Comparison of ENCODE assay signal across 1 cellular context in the genomic region with DNA sequence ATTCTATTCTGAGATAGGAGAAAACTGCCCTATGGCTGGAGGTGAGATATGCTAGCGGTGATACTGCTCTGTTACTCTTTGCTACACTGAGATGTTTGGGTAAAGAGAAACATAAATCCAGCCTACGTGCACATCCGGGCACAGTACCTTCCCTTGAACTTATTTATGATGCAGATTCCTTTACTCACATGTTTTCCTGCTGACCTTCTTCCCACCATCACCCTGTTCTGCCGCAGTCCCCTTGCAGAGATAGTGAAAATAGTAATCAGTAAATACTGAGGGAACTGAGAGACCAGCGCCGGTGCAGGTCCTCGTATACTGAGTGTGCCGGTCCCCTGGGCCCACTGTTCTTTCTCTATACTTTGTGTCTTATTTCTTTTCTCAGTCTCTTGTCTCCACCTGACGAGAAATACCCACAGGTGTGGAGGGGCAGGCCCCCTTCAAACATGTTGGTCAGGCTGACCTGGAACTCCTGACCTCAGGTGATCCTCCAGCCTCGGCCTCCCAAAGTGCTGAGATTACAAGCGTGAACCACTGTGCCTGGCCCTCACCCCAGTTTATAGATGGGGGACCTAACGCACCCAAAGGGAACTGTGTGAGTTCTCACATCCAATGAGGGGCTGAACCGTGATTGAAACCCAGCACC.
TF ChIP-seq lines count a peak whose summit lies in the region.

No MANE protein-coding gene starts in this region.

TF ChIP-seq in HepG2, 621 proteins besides CTCF, POLR2A, EP300 and RAD21:
- TF ChIP-seq, protein P1, sequence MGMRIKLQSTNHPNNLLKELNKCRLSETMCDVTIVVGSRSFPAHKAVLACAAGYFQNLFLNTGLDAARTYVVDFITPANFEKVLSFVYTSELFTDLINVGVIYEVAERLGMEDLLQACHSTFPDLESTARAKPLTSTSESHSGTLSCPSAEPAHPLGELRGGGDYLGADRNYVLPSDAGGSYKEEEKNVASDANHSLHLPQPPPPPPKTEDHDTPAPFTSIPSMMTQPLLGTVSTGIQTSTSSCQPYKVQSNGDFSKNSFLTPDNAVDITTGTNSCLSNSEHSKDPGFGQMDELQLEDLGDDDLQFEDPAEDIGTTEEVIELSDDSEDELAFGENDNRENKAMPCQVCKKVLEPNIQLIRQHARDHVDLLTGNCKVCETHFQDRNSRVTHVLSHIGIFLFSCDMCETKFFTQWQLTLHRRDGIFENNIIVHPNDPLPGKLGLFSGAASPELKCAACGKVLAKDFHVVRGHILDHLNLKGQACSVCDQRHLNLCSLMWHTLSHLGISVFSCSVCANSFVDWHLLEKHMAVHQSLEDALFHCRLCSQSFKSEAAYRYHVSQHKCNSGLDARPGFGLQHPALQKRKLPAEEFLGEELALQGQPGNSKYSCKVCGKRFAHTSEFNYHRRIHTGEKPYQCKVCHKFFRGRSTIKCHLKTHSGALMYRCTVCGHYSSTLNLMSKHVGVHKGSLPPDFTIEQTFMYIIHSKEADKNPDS (CRISPR knock-in tag; IDR thresholded peaks at IDR 0.05) = peak; percentile 55; the same call in 1 of the 2 replicates
- TF ChIP-seq ETV5 (CRISPR knock-in tag; IDR thresholded peaks at IDR 0.05; ENCODE audit: borderline replicate concordance) = peak; percentile 65; the same call in 1 of the 2 replicates
- peak; percentile 66 for TF ChIP-seq SAP130 (CRISPR knock-in tag; IDR thresholded peaks at IDR 0.05; ENCODE audit: low read depth)
- peak; percentile 87 for TF ChIP-seq ZNF274 (CRISPR knock-in tag; IDR thresholded peaks at IDR 0.05)
- TF ChIP-seq, protein P2, sequence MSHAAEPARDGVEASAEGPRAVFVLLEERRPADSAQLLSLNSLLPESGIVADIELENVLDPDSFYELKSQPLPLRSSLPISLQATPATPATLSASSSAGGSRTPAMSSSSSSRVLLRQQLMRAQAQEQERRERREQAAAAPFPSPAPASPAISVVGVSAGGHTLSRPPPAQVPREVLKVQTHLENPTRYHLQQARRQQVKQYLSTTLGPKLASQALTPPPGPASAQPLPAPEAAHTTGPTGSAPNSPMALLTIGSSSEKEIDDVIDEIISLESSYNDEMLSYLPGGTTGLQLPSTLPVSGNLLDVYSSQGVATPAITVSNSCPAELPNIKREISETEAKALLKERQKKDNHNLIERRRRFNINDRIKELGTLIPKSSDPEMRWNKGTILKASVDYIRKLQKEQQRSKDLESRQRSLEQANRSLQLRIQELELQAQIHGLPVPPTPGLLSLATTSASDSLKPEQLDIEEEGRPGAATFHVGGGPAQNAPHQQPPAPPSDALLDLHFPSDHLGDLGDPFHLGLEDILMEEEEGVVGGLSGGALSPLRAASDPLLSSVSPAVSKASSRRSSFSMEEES (CRISPR knock-in tag; IDR thresholded peaks at IDR 0.05) = peak; percentile 50; the same call in 1 of the 2 replicates
- TF ChIP-seq ZMAT3 (CRISPR knock-in tag; conservative IDR thresholded peaks at IDR 0.05) = 0 out of 2 replicates have a peak, but pooled peaks have one; percentile 24
- 0 out of 2 replicates have a peak, but pooled peaks have one; percentile 9 for TF ChIP-seq TARDBP (CRISPR knock-in tag; IDR thresholded peaks at IDR 0.05)
- 0 out of 2 replicates have a peak, but pooled peaks have one; percentile 40 for TF ChIP-seq SP4 (CRISPR knock-in tag; IDR thresholded peaks at IDR 0.05)
- TF ChIP-seq ARNTL (CRISPR knock-in tag; IDR thresholded peaks at IDR 0.05) = 0 out of 2 replicates have a peak, but pooled peaks have one; percentile 37
- TF ChIP-seq RXRB (CRISPR knock-in tag; IDR thresholded peaks at IDR 0.05; ENCODE audit: borderline replicate concordance) = peak; percentile 33; the same call in 1 of the 2 replicates
- 0 out of 2 replicates have a peak, but pooled peaks have one; percentile 14 for TF ChIP-seq ZNF574 (CRISPR knock-in tag; IDR thresholded peaks at IDR 0.05)
- 0 out of 4 replicates have a peak, but pooled peaks of 1 of the 2 experiments have one; percentile 21 for TF ChIP-seq HMGXB4 (CRISPR knock-in tag; IDR thresholded peaks at IDR 0.05; ENCODE audit: borderline replicate concordance in 1 of 2, low read depth in 1 of 2)
- peak; percentile 11; the same call in 1 of the 2 replicates for TF ChIP-seq FOXO1 (CRISPR knock-in tag; IDR thresholded peaks at IDR 0.05)
- peak; percentile 30 for TF ChIP-seq RARA (CRISPR knock-in tag; IDR thresholded peaks at IDR 0.05)
- peak; percentile 52 for TF ChIP-seq MED1 (CRISPR knock-in tag; IDR thresholded peaks at IDR 0.05)
- 0 out of 2 replicates have a peak, but pooled peaks have one; percentile 6 for TF ChIP-seq MIER3 (CRISPR knock-in tag; IDR thresholded peaks at IDR 0.05; ENCODE audit: borderline replicate concordance)
- TF ChIP-seq, protein P3, sequence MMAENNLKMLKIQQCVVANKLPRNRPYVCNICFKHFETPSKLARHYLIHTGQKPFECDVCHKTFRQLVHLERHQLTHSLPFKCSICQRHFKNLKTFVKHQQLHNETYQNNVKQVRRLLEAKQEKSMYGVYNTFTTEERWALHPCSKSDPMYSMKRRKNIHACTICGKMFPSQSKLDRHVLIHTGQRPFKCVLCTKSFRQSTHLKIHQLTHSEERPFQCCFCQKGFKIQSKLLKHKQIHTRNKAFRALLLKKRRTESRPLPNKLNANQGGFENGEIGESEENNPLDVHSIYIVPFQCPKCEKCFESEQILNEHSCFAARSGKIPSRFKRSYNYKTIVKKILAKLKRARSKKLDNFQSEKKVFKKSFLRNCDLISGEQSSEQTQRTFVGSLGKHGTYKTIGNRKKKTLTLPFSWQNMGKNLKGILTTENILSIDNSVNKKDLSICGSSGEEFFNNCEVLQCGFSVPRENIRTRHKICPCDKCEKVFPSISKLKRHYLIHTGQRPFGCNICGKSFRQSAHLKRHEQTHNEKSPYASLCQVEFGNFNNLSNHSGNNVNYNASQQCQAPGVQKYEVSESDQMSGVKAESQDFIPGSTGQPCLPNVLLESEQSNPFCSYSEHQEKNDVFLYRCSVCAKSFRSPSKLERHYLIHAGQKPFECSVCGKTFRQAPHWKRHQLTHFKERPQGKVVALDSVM (CRISPR knock-in tag; IDR thresholded peaks at IDR 0.05) = peak; percentile 85
- peak; percentile 17; the same call in 1 of the 2 replicates for TF ChIP-seq ZNF441 (CRISPR knock-in tag; IDR thresholded peaks at IDR 0.05; ENCODE audit: borderline replicate concordance)
- 0 out of 3 replicates have a peak, but pooled peaks have one; percentile 1 for TF ChIP-seq MXI1 (IDR thresholded peaks at IDR 0.05; ENCODE audit: borderline replicate concordance, low read depth, low read length)
- TF ChIP-seq, protein P4, sequence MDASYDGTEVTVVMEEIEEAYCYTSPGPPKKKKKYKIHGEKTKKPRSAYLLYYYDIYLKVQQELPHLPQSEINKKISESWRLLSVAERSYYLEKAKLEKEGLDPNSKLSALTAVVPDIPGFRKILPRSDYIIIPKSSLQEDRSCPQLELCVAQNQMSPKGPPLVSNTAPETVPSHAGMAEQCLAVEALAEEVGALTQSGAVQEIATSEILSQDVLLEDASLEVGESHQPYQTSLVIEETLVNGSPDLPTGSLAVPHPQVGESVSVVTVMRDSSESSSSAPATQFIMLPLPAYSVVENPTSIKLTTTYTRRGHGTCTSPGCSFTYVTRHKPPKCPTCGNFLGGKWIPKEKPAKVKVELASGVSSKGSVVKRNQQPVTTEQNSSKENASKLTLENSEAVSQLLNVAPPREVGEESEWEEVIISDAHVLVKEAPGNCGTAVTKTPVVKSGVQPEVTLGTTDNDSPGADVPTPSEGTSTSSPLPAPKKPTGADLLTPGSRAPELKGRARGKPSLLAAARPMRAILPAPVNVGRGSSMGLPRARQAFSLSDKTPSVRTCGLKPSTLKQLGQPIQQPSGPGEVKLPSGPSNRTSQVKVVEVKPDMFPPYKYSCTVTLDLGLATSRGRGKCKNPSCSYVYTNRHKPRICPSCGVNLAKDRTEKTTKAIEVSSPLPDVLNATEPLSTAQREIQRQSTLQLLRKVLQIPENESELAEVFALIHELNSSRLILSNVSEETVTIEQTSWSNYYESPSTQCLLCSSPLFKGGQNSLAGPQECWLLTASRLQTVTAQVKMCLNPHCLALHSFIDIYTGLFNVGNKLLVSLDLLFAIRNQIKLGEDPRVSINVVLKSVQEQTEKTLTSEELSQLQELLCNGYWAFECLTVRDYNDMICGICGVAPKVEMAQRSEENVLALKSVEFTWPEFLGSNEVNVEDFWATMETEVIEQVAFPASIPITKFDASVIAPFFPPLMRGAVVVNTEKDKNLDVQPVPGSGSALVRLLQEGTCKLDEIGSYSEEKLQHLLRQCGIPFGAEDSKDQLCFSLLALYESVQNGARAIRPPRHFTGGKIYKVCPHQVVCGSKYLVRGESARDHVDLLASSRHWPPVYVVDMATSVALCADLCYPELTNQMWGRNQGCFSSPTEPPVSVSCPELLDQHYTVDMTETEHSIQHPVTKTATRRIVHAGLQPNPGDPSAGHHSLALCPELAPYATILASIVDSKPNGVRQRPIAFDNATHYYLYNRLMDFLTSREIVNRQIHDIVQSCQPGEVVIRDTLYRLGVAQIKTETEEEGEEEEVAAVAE (CRISPR knock-in tag; IDR thresholded peaks at IDR 0.05; ENCODE audit: borderline replicate concordance) = 0 out of 2 replicates have a peak, but pooled peaks have one; percentile 15
- peak; percentile 36; the same call in 1 of the 2 replicates for TF ChIP-seq ZFP91 (CRISPR knock-in tag; IDR thresholded peaks at IDR 0.05; ENCODE audit: borderline replicate concordance)
